In the genomic region with DNA sequence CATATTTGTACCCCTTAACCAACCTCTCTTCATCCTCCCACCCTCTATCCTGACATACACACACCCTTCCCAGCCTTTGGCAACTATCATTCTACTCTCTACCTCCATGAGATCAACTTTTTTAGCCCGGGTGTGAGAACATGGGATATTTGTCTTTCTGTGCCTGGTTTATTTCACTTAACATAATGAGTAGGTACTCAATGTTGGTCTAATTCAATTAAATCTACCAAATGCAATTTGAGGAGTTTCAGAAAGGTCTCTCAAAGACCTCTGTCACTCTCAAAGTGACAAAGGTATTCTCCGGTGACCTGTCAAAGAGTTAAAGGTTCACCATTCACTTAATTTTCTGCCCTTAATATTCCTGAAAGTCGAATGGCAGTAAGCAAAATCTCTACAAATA, we compare ENCODE assay signal across 24 cellular contexts.
"Had no signal": no experiment of that assay in that cellular context is flagged by ENCODE, and none has a peak within 500 bp of the region (broad histone marks: within the 10 kb centered on the region; RNA-seq: fewer than 3 reads in every experiment).

No MANE protein-coding gene starts in this region.

- H3K4me1 Mint-ChIP-seq: endodermal cell had no signal

- H3K27ac Mint-ChIP-seq: dendritic cell treated with granulocyte-macrophage colony-stimulating factor and Interleukin-4, amounts not matched to agents 40 ng/mL and 50 ng/mL, for 4 days; endodermal cell had no signal

- H3K4me3 Mint-ChIP-seq: dendritic cell treated with granulocyte-macrophage colony-stimulating factor and Interleukin-4, amounts not matched to agents 40 ng/mL and 50 ng/mL, for 4 days; effector memory CD8-positive, alpha-beta T cell; endodermal cell had no signal

- ATAC-seq: effector memory CD8-positive, alpha-beta T cell; esophagus mucosa; foreskin keratinocyte; gastrocnemius medialis; gastroesophageal sphincter; heart left ventricle; heart right ventricle had no signal

- H3K4me1 ChIP-seq: colonic mucosa, esophagus muscularis mucosa, esophagus squamous epithelium, gastrocnemius medialis, gastroesophageal sphincter, heart left ventricle, heart right ventricle had no signal

- H3K27me3 Mint-ChIP-seq: dendritic cell treated with granulocyte-macrophage colony-stimulating factor and Interleukin-4, amounts not matched to agents 40 ng/mL and 50 ng/mL, for 4 days; effector memory CD8-positive, alpha-beta T cell had no signal

- H3K27me3 ChIP-seq: colonic mucosa, dorsolateral prefrontal cortex, esophagus muscularis mucosa, esophagus squamous epithelium, foreskin keratinocyte, gastrocnemius medialis, gastroesophageal sphincter, heart left ventricle, heart right ventricle had no signal

- H3K4me3 ChIP-seq: colonic mucosa, coronary artery, dorsolateral prefrontal cortex, esophagus muscularis mucosa, esophagus squamous epithelium, gastrocnemius medialis, gastroesophageal sphincter, heart left ventricle, heart right ventricle had no signal

- DNase-seq: colonic mucosa; cortex of kidney; dermis blood vessel endothelial cell; dorsolateral prefrontal cortex; effector CD4-positive, alpha-beta T cell; effector CD8-positive, alpha-beta T cell; effector memory CD4-positive, alpha-beta T cell; effector memory CD8-positive, alpha-beta T cell; endodermal cell; erythroblast; esophagus squamous epithelium; foreskin fibroblast; foreskin keratinocyte; foreskin melanocyte; gastrocnemius medialis; head of caudate nucleus; heart left ventricle; heart right ventricle had no signal

- H3K9me3 ChIP-seq: colonic mucosa, esophagus muscularis mucosa, esophagus squamous epithelium, gastrocnemius medialis, gastroesophageal sphincter, heart left ventricle, heart right ventricle had no signal

- H3K27ac ChIP-seq: colonic mucosa, coronary artery, dorsolateral prefrontal cortex, epithelial cell of prostate, esophagus muscularis mucosa, esophagus squamous epithelium, foreskin keratinocyte, gastrocnemius medialis, gastroesophageal sphincter, heart left ventricle, heart right ventricle had no signal
